In the genomic region with DNA sequence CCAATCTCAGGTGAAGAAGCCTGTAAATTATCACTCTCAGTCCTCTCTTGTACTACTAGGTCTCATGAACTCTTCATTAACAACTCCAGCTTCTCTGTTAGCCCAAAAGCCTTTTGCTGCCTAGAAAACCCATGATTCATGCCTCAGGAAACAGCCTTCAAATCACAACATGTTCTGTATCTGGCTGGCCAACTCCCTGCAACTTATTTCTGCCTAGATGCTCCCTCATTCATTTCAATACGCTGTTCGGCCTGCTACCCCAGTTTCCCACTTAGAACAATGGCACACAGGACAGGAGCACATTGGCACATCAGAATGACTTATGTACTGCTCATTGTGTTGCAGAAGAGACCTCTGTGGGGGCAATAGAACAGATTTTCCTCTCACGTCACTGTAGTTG, we compare ENCODE assay signal across 2 cellular contexts. TPM values are rescaled to one million over a fixed set of nuclear protein-coding genes. Genes with fewer than 3 reads are reported as not detected.
"Had no signal": no experiment of that assay in that cellular context is flagged by ENCODE, and none has a peak within 500 bp of the region (broad histone marks: within the 10 kb centered on the region; RNA-seq: fewer than 3 reads in every experiment).

No MANE protein-coding gene starts in this region.

RNA-seq across cellular contexts. Expression of a gene that starts 9.3 kb away (rescaled TPM):
- total RNA-seq: G401 had no signal
- polyA plus RNA-seq: GM12878 had no signal
